12 cellular contexts compared by ENCODE assay signal in the genomic region with DNA sequence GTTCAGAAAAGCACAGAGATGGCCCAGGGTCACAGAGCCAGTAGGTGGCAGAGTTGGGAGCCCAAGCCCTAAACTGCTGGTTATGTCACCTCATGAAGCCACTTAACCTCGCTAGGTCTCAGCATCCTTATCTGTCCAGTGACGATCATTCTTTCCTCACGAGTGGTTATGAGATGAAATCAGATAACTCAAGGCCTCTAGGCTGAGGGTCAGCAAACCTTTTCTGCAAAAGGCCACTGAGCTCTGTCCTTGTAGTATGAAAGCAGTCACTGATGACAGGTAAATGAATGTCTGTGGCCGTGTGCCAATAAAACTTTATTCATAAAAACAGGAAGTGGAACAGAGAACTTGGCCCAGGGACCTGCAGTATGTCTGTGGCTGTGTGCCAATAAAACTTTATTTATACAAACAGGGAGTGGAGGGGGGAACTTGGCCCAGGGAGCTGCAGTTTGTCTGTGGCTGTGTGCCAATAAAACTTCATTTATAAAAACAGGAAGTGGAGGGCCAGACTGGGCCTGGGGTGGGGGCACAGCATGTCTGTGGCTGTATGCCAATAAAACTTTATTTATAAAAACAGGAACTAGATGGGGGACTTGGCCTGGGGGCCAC.
DNase-seq lines count a peak whose midpoint lies in the region; ATAC-seq and TF ChIP-seq lines count a peak whose summit lies in the region.
"Had no signal": no experiment of that assay in that cellular context is flagged by ENCODE, and none has a peak within 500 bp of the region (broad histone marks: within the 10 kb centered on the region; RNA-seq: fewer than 3 reads in every experiment).

No MANE protein-coding gene starts in this region.

- peaks cover 0 to 7% (median 0%) of the 10 kb centered on the region in 3 donors for H3K36me3 Mint-ChIP-seq in CD8-positive, alpha-beta memory T cell
- H3K36me3 Mint-ChIP-seq in activated CD8-positive, alpha-beta T cell treated with anti-CD3 and anti-CD28 coated beads for 36 hours (ENCODE audit: low read depth) = peaks cover 14% of the 10 kb centered on the region

- H3K4me1 Mint-ChIP-seq in CD8-positive, alpha-beta memory T cell = peaks cover 32 to 47% (median 36%) of the 10 kb centered on the region in 3 donors
- peaks cover 30% of the 10 kb centered on the region for H3K4me1 Mint-ChIP-seq in activated CD8-positive, alpha-beta T cell treated with anti-CD3 and anti-CD28 coated beads for 36 hours (ENCODE audit: low read depth)

- no peaks in the 10 kb centered on the region for H3K27me3 Mint-ChIP-seq in CD8-positive, alpha-beta memory T cell
- H3K27me3 Mint-ChIP-seq in activated CD8-positive, alpha-beta T cell treated with anti-CD3 and anti-CD28 coated beads for 36 hours = no peaks in the 10 kb centered on the region

- H3K9me3 ChIP-seq in CD8-positive, alpha-beta memory T cell (ENCODE audit: low read length) = peaks cover 6% of the 10 kb centered on the region
- peaks cover 0 to 2% of the 10 kb centered on the region in 2 donors for H3K9me3 ChIP-seq in lung (ENCODE audit: control insufficient read depth in 2 of 2, insufficient read depth in 1 of 2, low read length in 1 of 2)

- H3K27ac ChIP-seq in CD8-positive, alpha-beta memory T cell (ENCODE audit: low read depth, low read length) = no peak overlapping the region
- peak overlapping the region; percentile 10 for H3K27ac ChIP-seq in lung (ENCODE audit: low read depth in 1 of 2, low read length in 1 of 2)

- no peak overlapping the region for H3K4me3 ChIP-seq in CD8-positive, alpha-beta memory T cell (ENCODE audit: low read length)
- no peak overlapping the region for H3K4me3 ChIP-seq in lung

- POLR2A ChIA-PET in CD8-positive, alpha-beta memory T cell (lab: Charles Lee) = interaction anchor here (1.7 kb wide), 1 partner anchor 13 kb away, joined by 7 read pairs; no protein-coding TSS in a partner anchor
- POLR2A ChIA-PET in activated CD8-positive, alpha-beta T cell treated with anti-CD3 and anti-CD28 coated beads for 36 hours (lab: Charles Lee) = interaction anchor here (0.8 to 2.0 kb wide), 4 partner anchors 11 to 204 kb away, joined by 3 to 11 read pairs (median 6); partner anchors contain the start of gene TIMM13

- H3K4me1 ChIP-seq in CD8-positive, alpha-beta memory T cell (ENCODE audit: insufficient read depth, low read length) = peaks cover 24% of the 10 kb centered on the region
- H3K4me1 ChIP-seq in lung (ENCODE audit: control insufficient read depth in 2 of 2, insufficient read depth in 2 of 2, low read length in 2 of 2) = peaks cover 4 to 23% of the 10 kb centered on the region in 2 donors

- no peak for DNase-seq in CD8-positive, alpha-beta memory T cell
- DNase-seq in KG1 (lab: John Stamatoyannopoulos, UW) (peak; percentile 42), lung (ENCODE audit: low spot score) (no peak)
- no peak for DNase-seq in activated CD8-positive, alpha-beta T cell treated with anti-CD3 and anti-CD28 coated beads for 36 hours
- DNase-seq: activated CD4-positive, CD25-positive, alpha-beta regulatory T cell treated with anti-CD3 and anti-CD28 coated beads, Interleukin-2, amount 50 U/mL, for 72 hours; hippocampal formation; NCI-H345; posterior cingulate gyrus had no signal

- no peak for TF ChIP-seq CTCF in activated CD8-positive, alpha-beta T cell treated with anti-CD3 and anti-CD28 coated beads for 36 hours (IDR thresholded peaks at IDR 0.05)
- TF ChIP-seq CTCF in lung (IDR thresholded peaks at IDR 0.05; ENCODE audit: control extremely low read depth, extremely low read depth) = no peak

- peak overlapping the region; percentile 10 to 84 (median 66) for H3K27ac Mint-ChIP-seq in CD8-positive, alpha-beta memory T cell
- H3K27ac Mint-ChIP-seq in activated CD8-positive, alpha-beta T cell treated with anti-CD3 and anti-CD28 coated beads for 36 hours = peak overlapping the region; percentile 42

- H3K27me3 ChIP-seq in CD8-positive, alpha-beta memory T cell (ENCODE audit: insufficient read depth, low read length, poor library complexity, severe bottlenecking) = no peaks in the 10 kb centered on the region
- H3K27me3 ChIP-seq in lung (ENCODE audit: control insufficient read depth, insufficient read depth) = no peaks in the 10 kb centered on the region

- intact Hi-C loops in activated CD8-positive, alpha-beta T cell treated with anti-CD3 and anti-CD28 coated beads for 36 hours (cut with micrococcal nuclease) = no loop called here

- CTCF ChIA-PET in CD8-positive, alpha-beta memory T cell (lab: Charles Lee) = interaction anchor here (0.8 to 10.1 kb wide), 2 partner anchors 14 to 156 kb away, joined by 3 to 152 read pairs; partner anchors contain the start of gene GADD45B
- CTCF ChIA-PET in activated CD8-positive, alpha-beta T cell treated with anti-CD3 and anti-CD28 coated beads for 36 hours (lab: Charles Lee) = interaction anchor here (1.0 to 2.2 kb wide), 3 partner anchors 10 to 20 kb away, joined by 5 to 15 read pairs (median 7); no protein-coding TSS in a partner anchor

- WGBS in lung, 2 donors = 74 to 77% methylated on average over 4 of the region's 4 CpGs

- no peaks in the 10 kb centered on the region for H3K36me3 ChIP-seq in CD8-positive, alpha-beta memory T cell (ENCODE audit: insufficient read depth, low read length)
- H3K36me3 ChIP-seq in lung (ENCODE audit: control insufficient read depth in 2 of 2, insufficient read depth in 2 of 2, low read length in 2 of 2) = no peaks in the 10 kb centered on the region

- H3K4me3 Mint-ChIP-seq in CD8-positive, alpha-beta memory T cell = peak overlapping the region in 2 of 7 donors; percentile 8 to 15
- H3K4me3 Mint-ChIP-seq in activated CD8-positive, alpha-beta T cell treated with anti-CD3 and anti-CD28 coated beads for 36 hours = no peak overlapping the region

- peaks cover 0 to 2% (median 0%) of the 10 kb centered on the region in 5 donors for H3K9me3 Mint-ChIP-seq in CD8-positive, alpha-beta memory T cell
- peaks cover 32% of the 10 kb centered on the region for H3K9me3 Mint-ChIP-seq in activated CD8-positive, alpha-beta T cell treated with anti-CD3 and anti-CD28 coated beads for 36 hours

- ATAC-seq in activated CD8-positive, alpha-beta T cell treated with anti-CD3 and anti-CD28 coated beads for 36 hours = no peak
- ATAC-seq in lung (ENCODE audit: insufficient read depth, low FRiP score) (no peak), HG02678 (IDR thresholded peaks at IDR 0.05; ENCODE audit: unreplicated experiment) (no peak), GM18502 (IDR thresholded peaks at IDR 0.05; ENCODE audit: poor library complexity, unreplicated experiment) (no peak), HG03460 (IDR thresholded peaks at IDR 0.05; ENCODE audit: unreplicated experiment) (no peak), GM21515 (IDR thresholded peaks at IDR 0.05; ENCODE audit: unreplicated experiment) (no peak)
